In genomic region chr20:56400001-56400640, GRCh38 we compare ENCODE assay signal across 8 cellular contexts. TPM values are rescaled to one million over a fixed set of nuclear protein-coding genes. Genes with fewer than 3 reads are reported as not detected.
A peak's percentile ranks its signal among the peaks of the same experiment; 100 is the strongest.
DNase-seq lines count a peak whose midpoint lies in the region; ATAC-seq and TF ChIP-seq lines count a peak whose summit lies in the region.

No MANE protein-coding gene starts in this region.

- H3K79me2 ChIP-seq in fibroblast of lung (ENCODE audit: control insufficient read depth, insufficient read depth, low read length) = peaks cover 23% of the 10 kb centered on the region

- no peak overlapping the region for H3K4me3 ChIP-seq in fibroblast of lung (replicated peaks in 1 of 4; ENCODE audit: control extremely low read depth in 1 of 4, insufficient read depth in 1 of 4, low read depth in 3 of 4, low read length in 4 of 4)

- ATAC-seq in HG03159 (IDR thresholded peaks at IDR 0.05; ENCODE audit: unreplicated experiment) = peak; percentile 65

- no peak overlapping the region for H3K4me2 ChIP-seq in fibroblast of lung (ENCODE audit: extremely low read depth, insufficient read depth, low read length)

- no peaks in the 10 kb centered on the region for H3K9me3 ChIP-seq in fibroblast of lung (ENCODE audit: control insufficient read depth, insufficient read depth, low read depth, low read length)

- no peak overlapping the region for H2AFZ ChIP-seq in fibroblast of lung (ENCODE audit: low read length)

- no peak overlapping the region for H3K27ac ChIP-seq in fibroblast of lung (ENCODE audit: insufficient read depth, low read length)

- H4K20me1 ChIP-seq in fibroblast of lung (ENCODE audit: control insufficient read depth, extremely low read depth, insufficient read depth, low read length) = no peaks in the 10 kb centered on the region

- TF ChIP-seq CTCF in fibroblast of lung (conservative IDR thresholded peaks at IDR 0.05 in 1 of 2, IDR thresholded peaks at IDR 0.05 in 1 of 2; ENCODE audit: low read depth in 1 of 2, low read length in 2 of 2) = peak; percentile 80 to 84

- DNase-seq in activated T-cell treated with anti-CD3 and anti-CD28 coated beads for 1 hour (ENCODE audit: low read depth) = peak; percentile 53
- DNase-seq in activated T-cell treated with anti-CD3 and anti-CD28 coated beads, Interleukin-2, amount 50 U/mL, for 1 hour = no peak
- DNase-seq in NCI-H82 treated with DMSO at 0.1 percent for 48 hours (lab: John Stamatoyannopoulos, UW; ENCODE audit: unreplicated experiment) = peak; percentile 3
- peak; percentile 31 for DNase-seq in activated CD8-positive, alpha-beta memory T cell treated with anti-CD3 and anti-CD28 coated beads, Interleukin-2, amount 50 U/mL, for 24 hours (ENCODE audit: extremely low read depth)
- DNase-seq in fibroblast of lung (ENCODE audit: low read depth in 2 of 2) = peak; percentile 56 to 88
- DNase-seq in non-pigmented ciliary epithelial cell (ENCODE audit: low read depth) = peak; percentile 46
- no peak for DNase-seq in cortex of kidney (lab: John Stamatoyannopoulos, UW)

- H3K9ac ChIP-seq in fibroblast of lung (ENCODE audit: insufficient read depth, low read length) = no peak overlapping the region

- H3K4me1 ChIP-seq in fibroblast of lung (ENCODE audit: control insufficient read depth, extremely low read depth, insufficient read depth, low read length) = peaks cover 2% of the 10 kb centered on the region

- H3K27me3 ChIP-seq in fibroblast of lung (ENCODE audit: control insufficient read depth, insufficient read depth, low read length) = no peaks in the 10 kb centered on the region

- peaks cover 39% of the 10 kb centered on the region for H3K36me3 ChIP-seq in fibroblast of lung (ENCODE audit: control insufficient read depth, insufficient read depth, low read length)

RNA-seq across cellular contexts. Expression of gene CSTF1, which starts 7.7 kb away (rescaled TPM):
- 28.8 and 31.2 TPM in 2 replicates for total RNA-seq in fibroblast of lung
- polyA plus RNA-seq in fibroblast of lung = 55.2 and 68.6 TPM in 2 replicates
- 34.5 and 46.9 TPM in 2 replicates for polyA plus RNA-seq in fibroblast of lung (2012)
- 133 and 137 TPM in 2 replicates for polyA minus RNA-seq in fibroblast of lung (ENCODE audit: low replicate concordance)

RNA-seq across cellular contexts. Expression of gene AURKA, which starts 8.1 kb away (rescaled TPM):
- total RNA-seq in fibroblast of lung = 4.9 and 27.7 TPM in 2 replicates
- polyA plus RNA-seq in fibroblast of lung = 32.7 and 89.3 TPM in 2 replicates
- polyA plus RNA-seq in fibroblast of lung (2012) = 20.4 and 60.3 TPM in 2 replicates
- polyA minus RNA-seq in fibroblast of lung (ENCODE audit: low replicate concordance) = 5.4 and 24.1 TPM in 2 replicates

RNA-seq across cellular contexts. Expression of gene CASS4, which starts 11.9 kb away (rescaled TPM):
- 14.9 and 17.7 TPM in 2 replicates for total RNA-seq in fibroblast of lung
- polyA plus RNA-seq in fibroblast of lung = 63.7 and 65.8 TPM in 2 replicates
- polyA plus RNA-seq in fibroblast of lung (2012) = 39.0 and 48.2 TPM in 2 replicates
- 84.7 and 110 TPM in 2 replicates for polyA minus RNA-seq in fibroblast of lung (ENCODE audit: low replicate concordance)

RNA-seq across cellular contexts. Expression of gene FAM210B, which starts 41.3 kb away (rescaled TPM):
- total RNA-seq in fibroblast of lung = 71.9 and 120 TPM in 2 replicates
- polyA plus RNA-seq in fibroblast of lung = 63.6 and 90.6 TPM in 2 replicates
- 49.4 and 60.5 TPM in 2 replicates for polyA plus RNA-seq in fibroblast of lung (2012)
- polyA minus RNA-seq in fibroblast of lung (ENCODE audit: low replicate concordance) = 19.7 and 20.2 TPM in 2 replicates

Comparison
In these comparisons a context has a peak if more than half of its experiments do, and no peak if none do; other contexts are left out.
1. DNase-seq: peak in activated T-cell treated with anti-CD3 and anti-CD28 coated beads for 1 hour (single experiment), NCI-H82 treated with DMSO at 0.1 percent for 48 hours (single experiment), activated CD8-positive, alpha-beta memory T cell treated with anti-CD3 and anti-CD28 coated beads, Interleukin-2, amount 50 U/mL, for 24 hours (single experiment), fibroblast of lung (2 of 2) and non-pigmented ciliary epithelial cell (single experiment); none in activated T-cell treated with anti-CD3 and anti-CD28 coated beads, Interleukin-2, amount 50 U/mL, for 1 hour (single experiment) and cortex of kidney (single experiment).